ENCODE assay signal across 8 cellular contexts in the genomic region with DNA sequence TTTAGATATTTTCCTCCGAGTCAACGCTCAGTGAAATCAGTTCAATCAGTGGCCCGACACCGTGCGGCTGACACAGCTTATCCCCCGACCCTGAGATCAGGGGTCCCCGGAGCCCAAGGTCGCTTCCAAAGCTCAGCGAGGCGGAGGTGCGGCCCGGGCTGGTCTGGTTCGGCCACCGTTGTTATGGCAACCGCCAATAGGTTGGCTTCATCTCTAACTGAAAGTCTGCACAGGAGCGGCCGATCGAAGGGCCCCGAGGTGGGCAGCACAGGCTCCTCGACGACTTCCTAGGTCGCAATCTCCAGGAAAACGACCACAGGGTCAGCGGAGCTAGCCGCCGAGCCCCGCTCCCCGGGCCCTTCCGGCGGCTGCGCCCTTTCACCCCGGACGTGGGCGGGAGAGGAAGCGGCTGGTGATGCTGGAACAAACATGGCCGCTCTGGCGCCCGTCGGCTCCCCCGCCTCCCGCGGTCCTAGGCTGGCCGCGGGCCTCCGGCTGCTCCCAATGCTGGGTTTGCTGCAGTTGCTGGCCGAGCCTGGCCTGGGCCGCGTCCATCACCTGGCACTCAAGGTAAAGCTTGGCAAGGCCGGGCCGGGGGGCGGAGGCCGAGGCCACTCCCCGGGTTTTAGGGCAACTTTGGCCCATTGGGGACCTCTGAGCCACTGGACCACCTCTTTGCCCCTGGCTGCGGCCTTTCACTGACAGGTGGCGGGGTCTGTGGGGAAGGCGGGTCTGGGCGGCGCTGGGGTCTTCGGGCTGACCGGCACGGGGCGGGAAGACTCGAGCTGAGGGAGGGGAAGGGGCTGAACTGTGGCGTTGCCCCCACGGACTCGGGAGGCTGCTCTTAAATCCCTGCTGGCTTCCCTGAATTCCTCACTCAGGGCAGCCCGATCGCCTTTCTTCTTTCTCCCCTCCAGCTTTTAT. TPM values are rescaled to one million over a fixed set of nuclear protein-coding genes. Genes with fewer than 3 reads are reported as not detected.
DNase-seq lines count a peak whose midpoint lies in the region; ATAC-seq and TF ChIP-seq lines count a peak whose summit lies in the region.

A gene (plus strand): TSS at position 403 of the 924 bp plus-strand sequence. CDS start 27 bp downstream, at position 430.

- ATAC-seq in GM21390 (IDR thresholded peaks at IDR 0.05; ENCODE audit: unreplicated experiment): peak; percentile 67

- 0% methylated on average over 4 of the region's 68 CpGs for WGBS in suprapubic skin

- in situ Hi-C loops in Caki2 (cut with HindIII; ENCODE audit: low pct_unique_long_range_greater_than_20kb, low sequenced_read_pairs): no loop called here

- CTCF ChIA-PET in activated naive CD4-positive, alpha-beta T cell treated with anti-CD3 and anti-CD28 coated beads, Interleukin-2, amount 10 ng/mL, durations not matched to agents 7 days and 5 days (lab: Charles Lee): interaction anchor here (0.7 to 1.6 kb wide), 4 partner anchors 15 to 167 kb away, joined by 3 to 5 read pairs (median 4); no protein-coding TSS in a partner anchor

- no peaks in the 10 kb centered on the region for H3K36me3 Mint-ChIP-seq in IgD-negative memory B cell
- peaks cover 9% of the 10 kb centered on the region for H3K36me3 Mint-ChIP-seq in activated naive CD4-positive, alpha-beta T cell treated with anti-CD3 and anti-CD28 coated beads, Interleukin-2, amount 10 ng/mL, durations not matched to agents 7 days and 5 days

- H3K4me1 ChIP-seq in suprapubic skin: peaks cover 42% of the 10 kb centered on the region

- TF ChIP-seq POLR2A in suprapubic skin (IDR thresholded peaks at IDR 0.05): peak; percentile 31 to 81

- no peak for TF ChIP-seq EP300 in suprapubic skin (IDR thresholded peaks at IDR 0.05)

- peak within 1 kb of the TSS; percentile 94 to 97 (median 96) for H3K27ac Mint-ChIP-seq in IgD-negative memory B cell
- peak within 1 kb of the TSS; percentile 90 for H3K27ac Mint-ChIP-seq in activated naive CD4-positive, alpha-beta T cell treated with anti-CD3 and anti-CD28 coated beads, Interleukin-2, amount 10 ng/mL, durations not matched to agents 7 days and 5 days

- H3K36me3 ChIP-seq in SK-N-MC (ENCODE audit: insufficient read depth, low read length): no peaks in the 10 kb centered on the region; the same call in 1 of the 2 replicates
- peaks cover 5% of the 10 kb centered on the region for H3K36me3 ChIP-seq in suprapubic skin

- peak within 1 kb of the TSS; percentile 91 to 97 (median 95) for H3K4me3 Mint-ChIP-seq in IgD-negative memory B cell
- peak within 1 kb of the TSS; percentile 94 for H3K4me3 Mint-ChIP-seq in activated naive CD4-positive, alpha-beta T cell treated with anti-CD3 and anti-CD28 coated beads, Interleukin-2, amount 10 ng/mL, durations not matched to agents 7 days and 5 days

- no peaks in the 10 kb centered on the region for H3K27me3 Mint-ChIP-seq in IgD-negative memory B cell
- no peaks in the 10 kb centered on the region for H3K27me3 Mint-ChIP-seq in activated naive CD4-positive, alpha-beta T cell treated with anti-CD3 and anti-CD28 coated beads, Interleukin-2, amount 10 ng/mL, durations not matched to agents 7 days and 5 days

- no peaks in the 10 kb centered on the region for H3K27me3 ChIP-seq in suprapubic skin

- H3K9me3 ChIP-seq in SK-N-MC (ENCODE audit: low read depth, low read length): no peaks in the 10 kb centered on the region
- H3K9me3 ChIP-seq in suprapubic skin: no peaks in the 10 kb centered on the region

- no peak for TF ChIP-seq CTCF in suprapubic skin (IDR thresholded peaks at IDR 0.05)

- H3K4me3 ChIP-seq in SK-N-MC: peak within 1 kb of the TSS; percentile 93
- peak within 1 kb of the TSS; percentile 89 for H3K4me3 ChIP-seq in suprapubic skin

- H3K27ac ChIP-seq in SK-N-MC: peak within 1 kb of the TSS; percentile 35; the same call in 1 of the 2 replicates
- peak within 1 kb of the TSS; percentile 88 for H3K27ac ChIP-seq in suprapubic skin

- DNase-seq in Caki2 (ENCODE audit: low read depth) (peak; percentile 80), SK-N-MC (ENCODE audit: low read depth, low spot score) (no peak), germinal center (ENCODE audit: low spot score) (peak; percentile 88), nucleus accumbens (lab: John Stamatoyannopoulos, UW) (peak in 52 of 56 donors; percentile 32 to 84 (median 66)), suprapubic skin (ENCODE audit: low spot score in 2 of 2) (peak; percentile 85 to 86)
- DNase-seq in activated naive CD4-positive, alpha-beta T cell treated with anti-CD3 and anti-CD28 coated beads, Interleukin-2, amount 10 ng/mL, durations not matched to agents 7 days and 5 days: peak; percentile 85

- peak within 1 kb of the TSS; percentile 88 for H3K9ac ChIP-seq in SK-N-MC (ENCODE audit: insufficient read length)

- no peaks in the 10 kb centered on the region for H3K9me3 Mint-ChIP-seq in IgD-negative memory B cell
- no peaks in the 10 kb centered on the region for H3K9me3 Mint-ChIP-seq in activated naive CD4-positive, alpha-beta T cell treated with anti-CD3 and anti-CD28 coated beads, Interleukin-2, amount 10 ng/mL, durations not matched to agents 7 days and 5 days

- peaks cover 17 to 22% (median 18%) of the 10 kb centered on the region in 3 donors for H3K4me1 Mint-ChIP-seq in IgD-negative memory B cell
- peaks cover 48% of the 10 kb centered on the region for H3K4me1 Mint-ChIP-seq in activated naive CD4-positive, alpha-beta T cell treated with anti-CD3 and anti-CD28 coated beads, Interleukin-2, amount 10 ng/mL, durations not matched to agents 7 days and 5 days

RNA-seq across cellular contexts. Expression of the gene that starts here (rescaled TPM):
- total RNA-seq in Caki2 (2014; rRNA removed; shearing (Covaris generic); ENCODE audit: low replicate concordance): 11.4 and 20.0 TPM in 2 replicates
- polyA plus RNA-seq in IgD-negative memory B cell: 2.1 TPM
- 10 to 100 TPM; 24.6 to 41.8 (median 34.1) TPM for total RNA-seq in suprapubic skin
